Comparison of ENCODE assay signal across 10 cellular contexts in the genomic region with DNA sequence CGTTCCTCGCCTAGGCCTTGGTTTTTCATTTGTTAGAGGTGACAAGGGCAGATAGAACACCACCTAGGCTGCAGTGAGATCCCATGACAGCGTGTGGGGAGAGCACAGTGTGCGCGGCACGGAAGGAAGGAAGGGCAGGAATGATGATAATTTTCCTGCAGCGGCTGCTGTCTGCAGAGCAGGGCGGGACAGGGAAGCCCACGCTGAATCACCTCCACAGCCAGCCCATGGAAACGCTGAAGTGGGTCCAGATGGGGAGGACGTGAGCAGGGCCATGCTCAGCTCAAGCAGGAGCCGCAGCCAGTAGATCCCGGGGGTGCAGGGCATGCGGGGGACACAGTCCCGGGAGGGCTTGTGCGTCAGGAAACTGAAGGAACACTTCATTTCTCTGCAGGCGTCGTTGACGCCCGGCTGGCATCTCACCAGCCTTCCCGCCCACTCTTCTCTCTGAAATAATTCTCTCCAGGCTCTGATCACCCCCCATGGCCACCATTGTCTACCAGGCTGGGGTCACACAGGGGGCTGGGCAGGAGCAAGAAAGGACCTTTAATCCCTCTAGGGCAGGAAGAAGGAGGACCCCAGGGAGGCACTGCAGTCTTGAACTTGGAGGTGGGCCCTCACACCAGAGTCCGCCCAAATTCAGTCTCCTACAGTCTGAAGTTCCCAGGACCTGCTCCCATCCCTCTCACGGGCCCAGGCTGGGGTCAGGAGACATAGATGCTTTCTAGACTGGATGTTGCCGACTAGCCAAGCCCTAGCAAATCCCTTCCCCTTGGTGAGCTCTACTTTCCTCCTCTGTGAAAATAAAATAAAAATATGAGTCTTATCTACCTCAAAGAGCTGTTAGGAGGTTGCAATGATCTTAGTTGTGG. TPM values are rescaled to one million over a fixed set of nuclear protein-coding genes. Genes with fewer than 3 reads are reported as not detected.
DNase-seq lines count a peak whose midpoint lies in the region; ATAC-seq and TF ChIP-seq lines count a peak whose summit lies in the region.
"Had no signal": no experiment of that assay in that cellular context is flagged by ENCODE, and none has a peak within 500 bp of the region (broad histone marks: within the 10 kb centered on the region; RNA-seq: fewer than 3 reads in every experiment).

No MANE protein-coding gene starts in this region.

- H3K4me1 Mint-ChIP-seq in mesothelial cell of epicardium, result peaks cover 55% of the 10 kb centered on the region

- peak overlapping the region; percentile 1 to 66 (median 64) for H3K27ac ChIP-seq in esophagus muscularis mucosa (replicated peaks in 1 of 4)
- H3K27ac ChIP-seq in tibial nerve, result peak overlapping the region; percentile 17 to 77 (median 63)

- DNase-seq in NCI-H69 (lab: John Stamatoyannopoulos, UW) (peak; percentile 50), esophagus muscularis mucosa (ENCODE audit: extremely low spot score) (no peak), mesothelial cell of epicardium (ENCODE audit: low spot score in 2 of 2, unreplicated experiment in 2 of 2) (no peak), tibial nerve (ENCODE audit: low spot score in 2 of 2) (no peak), NK-92 (lab: John Stamatoyannopoulos, UW; ENCODE audit: unreplicated experiment) (no peak), MV-4-11 (lab: John Stamatoyannopoulos, UW) (no peak)
- DNase-seq in activated T-cell treated with anti-CD3 and anti-CD28 coated beads, Interleukin-2, amount 50 U/mL, for 1 hour, result no peak
- DNase-seq: MG63 had no signal

- no peaks in the 10 kb centered on the region for H3K36me3 ChIP-seq in esophagus muscularis mucosa
- no peaks in the 10 kb centered on the region for H3K36me3 ChIP-seq in tibial nerve
- H3K36me3 ChIP-seq: MG63 had no signal

- no peak overlapping the region for H3K4me3 ChIP-seq in esophagus muscularis mucosa
- no peak overlapping the region for H3K4me3 ChIP-seq in tibial nerve
- H3K4me3 ChIP-seq: MG63 had no signal

- TF ChIP-seq POLR2A in esophagus muscularis mucosa (IDR thresholded peaks at IDR 0.05; ENCODE audit: low read depth), result no peak
- TF ChIP-seq POLR2A in tibial nerve (IDR thresholded peaks at IDR 0.05), result no peak

- TF ChIP-seq EP300 in esophagus muscularis mucosa (IDR thresholded peaks at IDR 0.05), result no peak
- TF ChIP-seq EP300 in tibial nerve (IDR thresholded peaks at IDR 0.05), result peak in 1 of 2 donors; percentile 61

- intact Hi-C loops in esophagus muscularis mucosa (cut with DNase I), result no loop called here

- ATAC-seq in HG03378 (IDR thresholded peaks at IDR 0.05; ENCODE audit: unreplicated experiment), result no peak

- no peaks in the 10 kb centered on the region for H3K36me3 Mint-ChIP-seq in mesothelial cell of epicardium

- no peak overlapping the region for H3K4me3 Mint-ChIP-seq in mesothelial cell of epicardium

- no peaks in the 10 kb centered on the region for H3K27me3 Mint-ChIP-seq in mesothelial cell of epicardium (ENCODE audit: low read depth)

- H3K27ac Mint-ChIP-seq in mesothelial cell of epicardium, result peak overlapping the region; percentile 54

- TF ChIP-seq CTCF in esophagus muscularis mucosa (IDR thresholded peaks at IDR 0.05) (no peak), mesothelial cell of epicardium (IDR thresholded peaks at IDR 0.05; ENCODE audit: unreplicated experiment) (no peak), tibial nerve (IDR thresholded peaks at IDR 0.05) (no peak)

- 50% methylated on average over 18 of the region's 24 CpGs for WGBS in esophagus muscularis mucosa
- 28 to 30% methylated on average over 22 to 24 of the region's 24 CpGs for WGBS in tibial nerve, 2 donors

- H3K9me3 ChIP-seq in esophagus muscularis mucosa (no peaks in the 10 kb centered on the region), tibial nerve (no peaks in the 10 kb centered on the region)
- H3K9me3 ChIP-seq: MG63 had no signal

- H3K9me3 Mint-ChIP-seq in mesothelial cell of epicardium, result no peaks in the 10 kb centered on the region

- H3K27me3 ChIP-seq in esophagus muscularis mucosa (no peaks in the 10 kb centered on the region), tibial nerve (no peaks in the 10 kb centered on the region)
- H3K27me3 ChIP-seq: MG63 had no signal

- H3K4me1 ChIP-seq in esophagus muscularis mucosa (peaks cover 70 to 78% (median 74%) of the 10 kb centered on the region in 4 donors), tibial nerve (peaks cover 0 to 87% (median 56%) of the 10 kb centered on the region in 4 donors)

RNA-seq across cellular contexts. Expression of a gene that starts 20.9 kb away (rescaled TPM):
- total RNA-seq in esophagus muscularis mucosa (10 to 100 TPM; 20.4 to 54.0 (median 39.3) TPM), mesothelial cell of epicardium (84.4 to 86.6 TPM (median 85.3 TPM) in 3 replicates), tibial nerve (10 to 100 TPM; 58.4 to 71.5 (median 63.5) TPM)

RNA-seq across cellular contexts. Expression of a gene that starts 41.5 kb away (rescaled TPM):
- 1 to 10 TPM in 1 of 4 donors, under 1 TPM in 2, not detected in 1; 0.17 to 1.2 (median 0.46) TPM for total RNA-seq in esophagus muscularis mucosa
- total RNA-seq in mesothelial cell of epicardium, result 8.5 to 9.4 TPM (median 8.5 TPM) in 3 replicates
- total RNA-seq in tibial nerve, result 1 to 10 TPM in 3 of 4 donors, under 1 TPM in 1; 0.30 to 9.0 (median 4.6) TPM
- total RNA-seq: H4 had no signal
